ENCODE assay signal across 11 cellular contexts in genomic region chr16:85650864-85651811, GRCh38. TPM values are rescaled to one million over a fixed set of nuclear protein-coding genes. Genes with fewer than 3 reads are reported as not detected.
A peak's percentile ranks its signal among the peaks of the same experiment; 100 is the strongest.
DNase-seq lines count a peak whose midpoint lies in the region; ATAC-seq and TF ChIP-seq lines count a peak whose summit lies in the region.
"Had no signal": no experiment of that assay in that cellular context is flagged by ENCODE, and none has a peak within 500 bp of the region (broad histone marks: within the 10 kb centered on the region; RNA-seq: fewer than 3 reads in every experiment).

No MANE protein-coding gene starts in this region.

- no peak for TF ChIP-seq POLR2A in adrenal gland (IDR thresholded peaks at IDR 0.05)

- peaks cover 34 to 44% of the 10 kb centered on the region in 2 donors for H3K4me1 ChIP-seq in adrenal gland (replicated peaks in 1 of 2)

- H3K27ac ChIP-seq in adrenal gland (peak overlapping the region in 4 of 5 donors; percentile 83 to 95 (median 86)), temporal lobe (ENCODE audit: low read depth, low read length) (peak overlapping the region; percentile 72)

- H3K9me3 ChIP-seq in adrenal gland (replicated peaks in 1 of 3) = no peaks in the 10 kb centered on the region

- TF ChIP-seq CTCF in adrenal gland (IDR thresholded peaks at IDR 0.05) = no peak

- no peak for ATAC-seq in activated CD4-positive, CD25-positive, alpha-beta regulatory T cell treated with anti-CD3 and anti-CD28 coated beads, Interleukin-2, amount 50 U/mL, for 24 hours

- intact Hi-C loops in adrenal gland (cut with DNase I) = no loop called here

- 30 to 55% (median 42%) methylated on average over 17 to 39 of the region's 43 CpGs for WGBS in adrenal gland, 4 donors

- no peaks in the 10 kb centered on the region for H3K27me3 ChIP-seq in adrenal gland

- H3K36me3 ChIP-seq in adrenal gland (replicated peaks in 1 of 2) = peaks cover 0 to 31% of the 10 kb centered on the region in 2 donors

- DNase-seq in NCI-H2029 (lab: John Stamatoyannopoulos, UW) (peak; percentile 24), NCI-H2029 treated with DMSO at 0.1 percent for 48 hours (lab: John Stamatoyannopoulos, UW) (no peak), adrenal gland (peak; percentile 72 to 92 (median 83)), iris pigment epithelial cell (ENCODE audit: low read depth) (peak; percentile 18), cerebellar cortex (ENCODE audit: low spot score) (no peak)
- DNase-seq in activated CD8-positive, alpha-beta memory T cell treated with anti-CD3 and anti-CD28 coated beads for 24 hours = no peak
- DNase-seq: ACHN, MV-4-11 had no signal

- no peak overlapping the region for H3K4me3 ChIP-seq in adrenal gland
- H3K4me3 ChIP-seq: coronary artery had no signal

RNA-seq across cellular contexts. Expression of gene GINS2, which starts 37.6 kb away (rescaled TPM):
- total RNA-seq in adrenal gland (1 to 10 TPM in 6 of 8 donors, under 1 TPM in 2; 0.06 to 2.6 (median 1.7) TPM), temporal lobe (3.4 TPM)
- 1 to 10 TPM in 1 of 3 donors, under 1 TPM in 2; 0.72 to 1.2 (median 0.88) TPM for polyA plus RNA-seq in adrenal gland

RNA-seq across cellular contexts. Expression of gene GSE1, which starts 38.0 kb away (rescaled TPM):
- total RNA-seq in adrenal gland (10 to 100 TPM; 57.1 to 99.9 (median 68.2) TPM), temporal lobe (32.9 TPM)
- polyA plus RNA-seq in adrenal gland = 10 to 100 TPM; 24.4 to 75.9 (median 25.8) TPM

Comparison
In these comparisons a context has a peak if more than half of its experiments do, and no peak if none do; other contexts are left out.
1. DNase-seq: peak in NCI-H2029 (single experiment), adrenal gland (7 of 7) and iris pigment epithelial cell (single experiment); none in NCI-H2029 treated with DMSO at 0.1 percent for 48 hours (single experiment), cerebellar cortex (single experiment) and activated CD8-positive, alpha-beta memory T cell treated with anti-CD3 and anti-CD28 coated beads for 24 hours (single experiment).